In genomic region chr16:67173808-67174705, GRCh38 we compare ENCODE assay signal across 1 cellular context.
A peak's percentile ranks its signal among the peaks of the same experiment; 100 is the strongest.
TF ChIP-seq lines count a peak whose summit lies in the region.

No MANE protein-coding gene starts in this region.

TF ChIP-seq in A549, 52 proteins besides CTCF, POLR2A, EP300 and RAD21 (continued from another document):
- no peak for TF ChIP-seq CHD4 (IDR thresholded peaks at IDR 0.05; ENCODE audit: borderline replicate concordance)
- peak; percentile 5; the same call in 1 of the 3 replicates for TF ChIP-seq SMC3 (IDR thresholded peaks at IDR 0.05)
- no peak for TF ChIP-seq HOXB13 (CRISPR knock-in tag; IDR thresholded peaks at IDR 0.05; ENCODE audit: low read depth)
- TF ChIP-seq EHF (CRISPR knock-in tag; IDR thresholded peaks at IDR 0.05), result no peak
- peak; percentile 84 for TF ChIP-seq E2F6 (IDR thresholded peaks at IDR 0.05; ENCODE audit: borderline replicate concordance, low read depth)
- peak; percentile 36; the same call in 1 of the 3 replicates for TF ChIP-seq BCL3 (IDR thresholded peaks at IDR 0.05)
- no peak for TF ChIP-seq RARB (CRISPR knock-in tag; IDR thresholded peaks at IDR 0.05)
- TF ChIP-seq GATA3 (IDR thresholded peaks at IDR 0.05; ENCODE audit: borderline replicate concordance), result peak; percentile 31; the same call in 1 of the 2 replicates
- no peak for TF ChIP-seq REST (IDR thresholded peaks at IDR 0.05)
- peak; percentile 40; the same call in 1 of the 2 replicates for TF ChIP-seq MYC (IDR thresholded peaks at IDR 0.05; ENCODE audit: borderline replicate concordance, low read length)
- TF ChIP-seq ATOH8 (CRISPR knock-in tag; IDR thresholded peaks at IDR 0.05; ENCODE audit: low read depth), result no peak
